In the genomic region with DNA sequence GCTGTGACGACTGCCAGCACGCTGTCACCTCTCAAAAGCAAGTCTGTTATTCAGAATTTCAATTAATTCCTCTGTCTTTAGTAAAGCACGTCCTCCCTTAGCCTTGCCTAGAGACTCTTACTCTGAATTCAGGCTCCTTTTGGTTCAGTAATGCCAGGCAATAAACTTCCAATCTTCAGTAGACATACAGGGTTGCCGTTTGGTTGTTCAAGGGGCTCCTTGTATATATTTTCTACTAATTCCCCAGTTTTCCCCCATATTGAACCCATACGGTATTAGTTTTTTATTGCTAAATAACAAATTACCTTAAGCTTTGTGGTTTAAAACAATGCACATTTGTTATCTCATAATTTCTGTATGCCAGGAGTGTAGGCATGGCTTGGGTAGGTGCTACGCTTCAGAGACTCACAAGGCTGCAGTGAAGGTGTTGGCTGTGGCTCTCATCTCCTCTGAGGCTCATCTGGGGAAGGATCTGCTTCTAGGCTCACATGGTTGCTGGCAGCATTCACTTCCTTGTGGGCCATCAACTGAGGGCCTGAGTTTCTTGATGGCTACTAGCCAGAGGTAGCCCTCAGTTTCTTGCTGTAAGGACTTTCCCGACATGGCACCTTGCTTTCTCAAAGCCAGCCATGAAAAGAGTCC, we compare ENCODE assay signal across 2 cellular contexts.
A peak's percentile ranks its signal among the peaks of the same experiment; 100 is the strongest.
TF ChIP-seq lines count a peak whose summit lies in the region.

No MANE protein-coding gene starts in this region.

TF ChIP-seq in GM23338, 12 proteins besides CTCF, POLR2A, EP300 and RAD21 (continued from another document):
- TF ChIP-seq, protein P1, sequence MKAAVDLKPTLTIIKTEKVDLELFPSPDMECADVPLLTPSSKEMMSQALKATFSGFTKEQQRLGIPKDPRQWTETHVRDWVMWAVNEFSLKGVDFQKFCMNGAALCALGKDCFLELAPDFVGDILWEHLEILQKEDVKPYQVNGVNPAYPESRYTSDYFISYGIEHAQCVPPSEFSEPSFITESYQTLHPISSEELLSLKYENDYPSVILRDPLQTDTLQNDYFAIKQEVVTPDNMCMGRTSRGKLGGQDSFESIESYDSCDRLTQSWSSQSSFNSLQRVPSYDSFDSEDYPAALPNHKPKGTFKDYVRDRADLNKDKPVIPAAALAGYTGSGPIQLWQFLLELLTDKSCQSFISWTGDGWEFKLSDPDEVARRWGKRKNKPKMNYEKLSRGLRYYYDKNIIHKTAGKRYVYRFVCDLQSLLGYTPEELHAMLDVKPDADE (IDR thresholded peaks at IDR 0.05): no peak
- TF ChIP-seq STAT1 (IDR thresholded peaks at IDR 0.05; ENCODE audit: unreplicated experiment): no peak
TF ChIP-seq in GM23338: peak in this region for 0.

TF ChIP-seq in GM12878, 131 proteins besides CTCF, POLR2A, EP300 and RAD21 (continued from another document and continues in another):
- TF ChIP-seq, protein P2, sequence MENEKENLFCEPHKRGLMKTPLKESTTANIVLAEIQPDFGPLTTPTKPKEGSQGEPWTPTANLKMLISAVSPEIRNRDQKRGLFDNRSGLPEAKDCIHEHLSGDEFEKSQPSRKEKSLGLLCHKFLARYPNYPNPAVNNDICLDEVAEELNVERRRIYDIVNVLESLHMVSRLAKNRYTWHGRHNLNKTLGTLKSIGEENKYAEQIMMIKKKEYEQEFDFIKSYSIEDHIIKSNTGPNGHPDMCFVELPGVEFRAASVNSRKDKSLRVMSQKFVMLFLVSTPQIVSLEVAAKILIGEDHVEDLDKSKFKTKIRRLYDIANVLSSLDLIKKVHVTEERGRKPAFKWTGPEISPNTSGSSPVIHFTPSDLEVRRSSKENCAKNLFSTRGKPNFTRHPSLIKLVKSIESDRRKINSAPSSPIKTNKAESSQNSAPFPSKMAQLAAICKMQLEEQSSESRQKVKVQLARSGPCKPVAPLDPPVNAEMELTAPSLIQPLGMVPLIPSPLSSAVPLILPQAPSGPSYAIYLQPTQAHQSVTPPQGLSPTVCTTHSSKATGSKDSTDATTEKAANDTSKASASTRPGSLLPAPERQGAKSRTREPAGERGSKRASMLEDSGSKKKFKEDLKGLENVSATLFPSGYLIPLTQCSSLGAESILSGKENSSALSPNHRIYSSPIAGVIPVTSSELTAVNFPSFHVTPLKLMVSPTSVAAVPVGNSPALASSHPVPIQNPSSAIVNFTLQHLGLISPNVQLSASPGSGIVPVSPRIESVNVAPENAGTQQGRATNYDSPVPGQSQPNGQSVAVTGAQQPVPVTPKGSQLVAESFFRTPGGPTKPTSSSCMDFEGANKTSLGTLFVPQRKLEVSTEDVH (IDR thresholded peaks at IDR 0.05; ENCODE audit: low read depth, partially characterized antibody): no peak
- TF ChIP-seq FOXK2 (IDR thresholded peaks at IDR 0.05) (no peak), PAX8 (IDR thresholded peaks at IDR 0.05) (no peak), SREBF1 (IDR thresholded peaks at IDR 0.05; ENCODE audit: low read length) (no peak), CBX3 (IDR thresholded peaks at IDR 0.05; ENCODE audit: borderline replicate concordance, low read depth) (no peak), CREB1 (IDR thresholded peaks at IDR 0.05; ENCODE audit: low read depth) (no peak), SMAD5 (IDR thresholded peaks at IDR 0.05; ENCODE audit: low read depth) (no peak), STAT3 (IDR thresholded peaks at IDR 0.05; ENCODE audit: low read depth, low read length) (no peak), IKZF1 (conservative IDR thresholded peaks at IDR 0.05) (0 out of 2 replicates have a peak, but pooled peaks have one; percentile 8), MYB (IDR thresholded peaks at IDR 0.05; ENCODE audit: borderline replicate concordance, low read depth, low read length) (no peak), ZNF384 (IDR thresholded peaks at IDR 0.05; ENCODE audit: borderline replicate concordance, low read depth, low read length) (no peak), SRF (IDR thresholded peaks at IDR 0.05; ENCODE audit: low read depth in 2 of 2, low read length in 2 of 2) (no peak), ZZZ3 (IDR thresholded peaks at IDR 0.05; ENCODE audit: control insufficient read depth, insufficient read length, low read depth) (no peak), ZNF217 (IDR thresholded peaks at IDR 0.05) (no peak), CEBPB (IDR thresholded peaks at IDR 0.05; ENCODE audit: borderline replicate concordance in 1 of 2, low read depth in 2 of 2, low read length in 2 of 2) (no peak), ZNF24 (IDR thresholded peaks at IDR 0.05) (no peak), SUPT20H (IDR thresholded peaks at IDR 0.05; ENCODE audit: borderline replicate concordance, control insufficient read depth, low read depth, low read length) (no peak), SREBF2 (IDR thresholded peaks at IDR 0.05; ENCODE audit: low read length) (no peak), POU2F2 (IDR thresholded peaks at IDR 0.05; ENCODE audit: borderline replicate concordance, low read depth, low read length) (peak; percentile 39; the same call in 1 of the 3 replicates), ZSCAN29 (IDR thresholded peaks at IDR 0.05) (no peak), NR2F1 (conservative IDR thresholded peaks at IDR 0.05) (no peak), TCF3 (IDR thresholded peaks at IDR 0.05; ENCODE audit: borderline replicate concordance, insufficient read depth, low read depth, low read length) (no peak), KAT2A (conservative IDR thresholded peaks at IDR 0.05; ENCODE audit: control insufficient read depth, low read depth, low read length) (no peak), MEF2B (IDR thresholded peaks at IDR 0.05; ENCODE audit: partially characterized antibody, poor library complexity, severe bottlenecking) (no peak), ATF7 (IDR thresholded peaks at IDR 0.05; ENCODE audit: low read depth) (no peak), BHLHE40 (IDR thresholded peaks at IDR 0.05; ENCODE audit: borderline replicate concordance in 1 of 2, low read depth in 2 of 2, low read length in 1 of 2) (no peak), SMC3 (IDR thresholded peaks at IDR 0.05; ENCODE audit: borderline replicate concordance, low read length) (no peak), RCOR1 (conservative IDR thresholded peaks at IDR 0.05; ENCODE audit: low read depth, low read length) (no peak), EGR1 (IDR thresholded peaks at IDR 0.05; ENCODE audit: borderline replicate concordance in 1 of 2, low read depth in 2 of 2, low read length in 2 of 2) (no peak), STAT1 (conservative IDR thresholded peaks at IDR 0.05) (no peak), CHD1 (IDR thresholded peaks at IDR 0.05; ENCODE audit: low read depth, low read length) (no peak), POLR2AphosphoS5 (IDR thresholded peaks at IDR 0.05; ENCODE audit: low read length) (peak; percentile 82), LARP7 (IDR thresholded peaks at IDR 0.05) (0 out of 2 replicates have a peak, but pooled peaks have one; percentile 38), NR2C1 (IDR thresholded peaks at IDR 0.05) (no peak), TCF12 (IDR thresholded peaks at IDR 0.05; ENCODE audit: low read depth, low read length) (no peak), NFYA (IDR thresholded peaks at IDR 0.05; ENCODE audit: borderline replicate concordance, low read depth, low read length) (no peak)
- TF ChIP-seq, protein P3, sequence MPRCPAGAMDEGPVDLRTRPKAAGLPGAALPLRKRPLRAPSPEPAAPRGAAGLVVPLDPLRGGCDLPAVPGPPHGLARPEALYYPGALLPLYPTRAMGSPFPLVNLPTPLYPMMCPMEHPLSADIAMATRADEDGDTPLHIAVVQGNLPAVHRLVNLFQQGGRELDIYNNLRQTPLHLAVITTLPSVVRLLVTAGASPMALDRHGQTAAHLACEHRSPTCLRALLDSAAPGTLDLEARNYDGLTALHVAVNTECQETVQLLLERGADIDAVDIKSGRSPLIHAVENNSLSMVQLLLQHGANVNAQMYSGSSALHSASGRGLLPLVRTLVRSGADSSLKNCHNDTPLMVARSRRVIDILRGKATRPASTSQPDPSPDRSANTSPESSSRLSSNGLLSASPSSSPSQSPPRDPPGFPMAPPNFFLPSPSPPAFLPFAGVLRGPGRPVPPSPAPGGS (IDR thresholded peaks at IDR 0.05; ENCODE audit: borderline replicate concordance, insufficient read depth, low read depth, low read length, poor library complexity, severe bottlenecking): no peak
- TF ChIP-seq, protein P4, sequence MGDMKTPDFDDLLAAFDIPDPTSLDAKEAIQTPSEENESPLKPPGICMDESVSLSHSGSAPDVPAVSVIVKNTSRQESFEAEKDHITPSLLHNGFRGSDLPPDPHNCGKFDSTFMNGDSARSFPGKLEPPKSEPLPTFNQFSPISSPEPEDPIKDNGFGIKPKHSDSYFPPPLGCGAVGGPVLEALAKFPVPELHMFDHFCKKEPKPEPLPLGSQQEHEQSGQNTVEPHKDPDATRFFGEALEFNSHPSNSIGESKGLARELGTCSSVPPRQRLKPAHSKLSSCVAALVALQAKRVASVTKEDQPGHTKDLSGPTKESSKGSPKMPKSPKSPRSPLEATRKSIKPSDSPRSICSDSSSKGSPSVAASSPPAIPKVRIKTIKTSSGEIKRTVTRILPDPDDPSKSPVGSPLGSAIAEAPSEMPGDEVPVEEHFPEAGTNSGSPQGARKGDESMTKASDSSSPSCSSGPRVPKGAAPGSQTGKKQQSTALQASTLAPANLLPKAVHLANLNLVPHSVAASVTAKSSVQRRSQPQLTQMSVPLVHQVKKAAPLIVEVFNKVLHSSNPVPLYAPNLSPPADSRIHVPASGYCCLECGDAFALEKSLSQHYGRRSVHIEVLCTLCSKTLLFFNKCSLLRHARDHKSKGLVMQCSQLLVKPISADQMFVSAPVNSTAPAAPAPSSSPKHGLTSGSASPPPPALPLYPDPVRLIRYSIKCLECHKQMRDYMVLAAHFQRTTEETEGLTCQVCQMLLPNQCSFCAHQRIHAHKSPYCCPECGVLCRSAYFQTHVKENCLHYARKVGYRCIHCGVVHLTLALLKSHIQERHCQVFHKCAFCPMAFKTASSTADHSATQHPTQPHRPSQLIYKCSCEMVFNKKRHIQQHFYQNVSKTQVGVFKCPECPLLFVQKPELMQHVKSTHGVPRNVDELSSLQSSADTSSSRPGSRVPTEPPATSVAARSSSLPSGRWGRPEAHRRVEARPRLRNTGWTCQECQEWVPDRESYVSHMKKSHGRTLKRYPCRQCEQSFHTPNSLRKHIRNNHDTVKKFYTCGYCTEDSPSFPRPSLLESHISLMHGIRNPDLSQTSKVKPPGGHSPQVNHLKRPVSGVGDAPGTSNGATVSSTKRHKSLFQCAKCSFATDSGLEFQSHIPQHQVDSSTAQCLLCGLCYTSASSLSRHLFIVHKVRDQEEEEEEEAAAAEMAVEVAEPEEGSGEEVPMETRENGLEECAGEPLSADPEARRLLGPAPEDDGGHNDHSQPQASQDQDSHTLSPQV (IDR thresholded peaks at IDR 0.05): no peak
- TF ChIP-seq, protein P5, sequence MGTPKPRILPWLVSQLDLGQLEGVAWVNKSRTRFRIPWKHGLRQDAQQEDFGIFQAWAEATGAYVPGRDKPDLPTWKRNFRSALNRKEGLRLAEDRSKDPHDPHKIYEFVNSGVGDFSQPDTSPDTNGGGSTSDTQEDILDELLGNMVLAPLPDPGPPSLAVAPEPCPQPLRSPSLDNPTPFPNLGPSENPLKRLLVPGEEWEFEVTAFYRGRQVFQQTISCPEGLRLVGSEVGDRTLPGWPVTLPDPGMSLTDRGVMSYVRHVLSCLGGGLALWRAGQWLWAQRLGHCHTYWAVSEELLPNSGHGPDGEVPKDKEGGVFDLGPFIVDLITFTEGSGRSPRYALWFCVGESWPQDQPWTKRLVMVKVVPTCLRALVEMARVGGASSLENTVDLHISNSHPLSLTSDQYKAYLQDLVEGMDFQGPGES (IDR thresholded peaks at IDR 0.05): no peak
- TF ChIP-seq, protein P6, sequence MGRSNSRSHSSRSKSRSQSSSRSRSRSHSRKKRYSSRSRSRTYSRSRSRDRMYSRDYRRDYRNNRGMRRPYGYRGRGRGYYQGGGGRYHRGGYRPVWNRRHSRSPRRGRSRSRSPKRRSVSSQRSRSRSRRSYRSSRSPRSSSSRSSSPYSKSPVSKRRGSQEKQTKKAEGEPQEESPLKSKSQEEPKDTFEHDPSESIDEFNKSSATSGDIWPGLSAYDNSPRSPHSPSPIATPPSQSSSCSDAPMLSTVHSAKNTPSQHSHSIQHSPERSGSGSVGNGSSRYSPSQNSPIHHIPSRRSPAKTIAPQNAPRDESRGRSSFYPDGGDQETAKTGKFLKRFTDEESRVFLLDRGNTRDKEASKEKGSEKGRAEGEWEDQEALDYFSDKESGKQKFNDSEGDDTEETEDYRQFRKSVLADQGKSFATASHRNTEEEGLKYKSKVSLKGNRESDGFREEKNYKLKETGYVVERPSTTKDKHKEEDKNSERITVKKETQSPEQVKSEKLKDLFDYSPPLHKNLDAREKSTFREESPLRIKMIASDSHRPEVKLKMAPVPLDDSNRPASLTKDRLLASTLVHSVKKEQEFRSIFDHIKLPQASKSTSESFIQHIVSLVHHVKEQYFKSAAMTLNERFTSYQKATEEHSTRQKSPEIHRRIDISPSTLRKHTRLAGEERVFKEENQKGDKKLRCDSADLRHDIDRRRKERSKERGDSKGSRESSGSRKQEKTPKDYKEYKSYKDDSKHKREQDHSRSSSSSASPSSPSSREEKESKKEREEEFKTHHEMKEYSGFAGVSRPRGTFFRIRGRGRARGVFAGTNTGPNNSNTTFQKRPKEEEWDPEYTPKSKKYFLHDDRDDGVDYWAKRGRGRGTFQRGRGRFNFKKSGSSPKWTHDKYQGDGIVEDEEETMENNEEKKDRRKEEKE (IDR thresholded peaks at IDR 0.05): no peak
- TF ChIP-seq, protein P7, sequence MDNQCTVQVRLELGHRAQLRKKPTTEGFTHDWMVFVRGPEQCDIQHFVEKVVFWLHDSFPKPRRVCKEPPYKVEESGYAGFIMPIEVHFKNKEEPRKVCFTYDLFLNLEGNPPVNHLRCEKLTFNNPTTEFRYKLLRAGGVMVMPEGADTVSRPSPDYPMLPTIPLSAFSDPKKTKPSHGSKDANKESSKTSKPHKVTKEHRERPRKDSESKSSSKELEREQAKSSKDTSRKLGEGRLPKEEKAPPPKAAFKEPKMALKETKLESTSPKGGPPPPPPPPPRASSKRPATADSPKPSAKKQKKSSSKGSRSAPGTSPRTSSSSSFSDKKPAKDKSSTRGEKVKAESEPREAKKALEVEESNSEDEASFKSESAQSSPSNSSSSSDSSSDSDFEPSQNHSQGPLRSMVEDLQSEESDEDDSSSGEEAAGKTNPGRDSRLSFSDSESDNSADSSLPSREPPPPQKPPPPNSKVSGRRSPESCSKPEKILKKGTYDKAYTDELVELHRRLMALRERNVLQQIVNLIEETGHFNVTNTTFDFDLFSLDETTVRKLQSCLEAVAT (IDR thresholded peaks at IDR 0.05): peak; percentile 53; the same call in 1 of the 2 replicates
- TF ChIP-seq, protein P8, sequence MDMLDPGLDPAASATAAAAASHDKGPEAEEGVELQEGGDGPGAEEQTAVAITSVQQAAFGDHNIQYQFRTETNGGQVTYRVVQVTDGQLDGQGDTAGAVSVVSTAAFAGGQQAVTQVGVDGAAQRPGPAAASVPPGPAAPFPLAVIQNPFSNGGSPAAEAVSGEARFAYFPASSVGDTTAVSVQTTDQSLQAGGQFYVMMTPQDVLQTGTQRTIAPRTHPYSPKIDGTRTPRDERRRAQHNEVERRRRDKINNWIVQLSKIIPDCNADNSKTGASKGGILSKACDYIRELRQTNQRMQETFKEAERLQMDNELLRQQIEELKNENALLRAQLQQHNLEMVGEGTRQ (IDR thresholded peaks at IDR 0.05; ENCODE audit: borderline replicate concordance, low read depth, low read length): no peak
- TF ChIP-seq, protein P9, sequence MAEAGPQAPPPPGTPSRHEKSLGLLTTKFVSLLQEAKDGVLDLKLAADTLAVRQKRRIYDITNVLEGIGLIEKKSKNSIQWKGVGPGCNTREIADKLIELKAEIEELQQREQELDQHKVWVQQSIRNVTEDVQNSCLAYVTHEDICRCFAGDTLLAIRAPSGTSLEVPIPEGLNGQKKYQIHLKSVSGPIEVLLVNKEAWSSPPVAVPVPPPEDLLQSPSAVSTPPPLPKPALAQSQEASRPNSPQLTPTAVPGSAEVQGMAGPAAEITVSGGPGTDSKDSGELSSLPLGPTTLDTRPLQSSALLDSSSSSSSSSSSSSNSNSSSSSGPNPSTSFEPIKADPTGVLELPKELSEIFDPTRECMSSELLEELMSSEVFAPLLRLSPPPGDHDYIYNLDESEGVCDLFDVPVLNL (IDR thresholded peaks at IDR 0.05; ENCODE audit: low read depth, low read length): no peak
